In the genomic region with DNA sequence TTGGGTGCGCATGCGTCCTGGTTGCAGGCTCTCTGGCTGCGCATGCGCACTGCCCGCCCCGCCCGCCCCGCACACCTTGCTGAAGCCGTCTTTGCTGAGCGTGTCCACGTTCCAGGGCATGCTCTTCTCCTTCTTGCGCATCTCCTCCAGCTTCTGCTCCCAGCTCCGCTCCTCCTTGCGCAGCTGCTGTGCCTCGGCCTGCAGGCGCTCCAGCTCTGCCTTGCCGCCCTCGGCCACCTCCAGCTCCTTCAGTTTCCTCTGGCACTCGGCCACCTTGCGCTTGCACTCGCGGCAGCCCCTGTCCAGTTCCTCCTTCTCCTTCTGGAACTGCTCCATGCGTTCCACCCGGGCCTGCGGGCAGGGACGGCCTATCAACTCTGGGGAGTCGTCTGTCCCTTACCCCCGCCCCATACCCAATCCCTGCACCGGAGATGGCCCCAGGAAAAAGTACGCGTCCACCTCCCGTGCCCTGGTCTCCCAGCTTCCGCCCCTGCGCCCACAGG, we compare ENCODE assay signal across 21 cellular contexts.
"Had no signal": no experiment of that assay in that cellular context is flagged by ENCODE, and none has a peak within 500 bp of the region (broad histone marks: within the 10 kb centered on the region; RNA-seq: fewer than 3 reads in every experiment).

No MANE protein-coding gene starts in this region.

- H3K9me3 ChIP-seq: esophagus muscularis mucosa, gastrocnemius medialis, heart right ventricle, ovary, right atrium auricular region, thyroid gland, upper lobe of right lung, vagina had no signal

- H3K36me3 ChIP-seq: ovary had no signal

- H3K27me3 ChIP-seq: dorsolateral prefrontal cortex, esophagus muscularis mucosa, gastrocnemius medialis, heart right ventricle, ovary, right atrium auricular region, thyroid gland, upper lobe of right lung, vagina had no signal

- ATAC-seq: gastrocnemius medialis; heart right ventricle; naive thymus-derived CD4-positive, alpha-beta T cell; upper lobe of right lung had no signal

- H3K27me3 Mint-ChIP-seq: naive thymus-derived CD4-positive, alpha-beta T cell had no signal

- H3K27ac ChIP-seq: esophagus muscularis mucosa, heart right ventricle, ovary, right atrium auricular region, thyroid gland, upper lobe of right lung, vagina had no signal

- FAIRE-seq: endometrium, islet of Langerhans, small intestine had no signal

- H3K4me3 ChIP-seq: esophagus muscularis mucosa, gastrocnemius medialis, heart right ventricle, ovary, right atrium auricular region, thyroid gland, upper lobe of right lung, vagina had no signal

- H3K9me3 Mint-ChIP-seq: naive thymus-derived CD4-positive, alpha-beta T cell; nephron progenitor cell had no signal

- DNase-seq: cortex of kidney; dorsolateral prefrontal cortex; effector CD8-positive, alpha-beta T cell; gastrocnemius medialis; heart right ventricle; hypothalamus; kidney glomerular epithelial cell; mesendoderm; naive thymus-derived CD4-positive, alpha-beta T cell; nephron progenitor cell; ovary; small intestine; stimulated activated CD4-positive, alpha-beta T cell treated with anti-CD3 and anti-CD28 coated beads, Interleukin-2, amount 100 ng/mL, for 48 hours; stimulated activated naive CD4-positive, alpha-beta T cell treated with Interleukin-2 at 50 U/mL for 16 hours; thyroid gland; upper lobe of right lung had no signal

- H3K4me3 Mint-ChIP-seq: naive thymus-derived CD4-positive, alpha-beta T cell; nephron progenitor cell had no signal
